ENCODE assay signal across 8 cellular contexts in the genomic region with DNA sequence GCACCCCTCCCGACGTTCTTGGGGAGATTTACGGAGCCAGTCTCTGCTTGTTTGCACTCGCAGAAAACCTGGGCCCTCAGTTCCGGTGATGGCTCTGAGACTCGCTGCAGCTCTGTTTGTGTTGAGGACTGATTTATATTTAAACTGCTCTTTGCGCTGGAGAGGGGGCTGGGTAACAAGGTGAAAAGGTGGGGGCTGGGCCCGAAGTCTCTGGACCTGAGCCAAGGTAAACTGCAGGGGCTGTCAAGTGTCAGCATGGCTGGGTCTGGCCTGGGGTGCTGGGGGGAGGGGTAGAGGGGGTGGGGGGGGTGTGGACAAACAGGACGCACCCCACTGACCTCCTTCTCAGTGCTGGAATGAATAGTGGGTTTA. TPM values are rescaled to one million over a fixed set of nuclear protein-coding genes. Genes with fewer than 3 reads are reported as not detected.
A peak's percentile ranks its signal among the peaks of the same experiment; 100 is the strongest.
DNase-seq lines count a peak whose midpoint lies in the region; ATAC-seq and TF ChIP-seq lines count a peak whose summit lies in the region.
"Had no signal": no experiment of that assay in that cellular context is flagged by ENCODE, and none has a peak within 500 bp of the region (broad histone marks: within the 10 kb centered on the region; RNA-seq: fewer than 3 reads in every experiment).

No MANE protein-coding gene starts in this region.

- H3K27me3 ChIP-seq in HCT116 (ENCODE audit: insufficient read depth, low read length) (0 out of 2 replicates have a peak, but pooled peaks cover 5% of the 10 kb centered on the region), RWPE2 (ENCODE audit: insufficient read depth, poor library complexity, severe bottlenecking) (no peaks in the 10 kb centered on the region), left ventricle myocardium inferior (ENCODE audit: low read depth) (peaks cover 25% of the 10 kb centered on the region)

- H3K9ac ChIP-seq in HCT116 (ENCODE audit: low read length): peak overlapping the region; percentile 33; the same call in 1 of the 2 replicates

- H3K4me1 ChIP-seq in HCT116 (ENCODE audit: control insufficient read depth in 1 of 2, insufficient read depth in 2 of 2, low read length in 2 of 2) (peaks cover 0 to 11% of the 10 kb centered on the region in 2 experiments; a peak in 2 of 4 replicates), RWPE2 (ENCODE audit: insufficient read depth, poor library complexity, severe bottlenecking) (no peaks in the 10 kb centered on the region), left ventricle myocardium inferior (peaks cover 20% of the 10 kb centered on the region)

- no TSS peak for BruUV-seq in HCT116 (replicated peaks; lab: Mats Ljungman, UMichigan)

- POLR2A ChIA-PET in HCT116 (lab: Charles Lee): no interaction called here

- TF ChIP-seq RAD21 in HCT116 (IDR thresholded peaks at IDR 0.05; ENCODE audit: low read depth): no peak

- H3K27ac ChIP-seq in HCT116 (ENCODE audit: low read depth, low read length): no peak overlapping the region
- H3K27ac ChIP-seq in RWPE2 (ENCODE audit: poor library complexity, severe bottlenecking): no peak overlapping the region
- H3K27ac ChIP-seq in left ventricle myocardium inferior (replicated peaks): no peak overlapping the region
- peak overlapping the region in 6 of 21 experiments; percentile 8 to 63 (median 47) for H3K27ac ChIP-seq in skin epidermis

- no peak for DNase-seq in HCT116 (ENCODE audit: low read depth, low spot score)
- no peak for DNase-seq in RWPE2 (ENCODE audit: low spot score)
- DNase-seq in left ventricle myocardium inferior: no peak
- no peak for DNase-seq in ecto neural progenitor cell (ENCODE audit: low spot score)

- intact Hi-C loops in HCT116 (cut with micrococcal nuclease): no loop called here
- intact Hi-C loops in left ventricle myocardium inferior (cut with micrococcal nuclease): no loop called here

- no peaks in the 10 kb centered on the region for H3K9me3 ChIP-seq in HCT116 (ENCODE audit: control insufficient read depth in 1 of 2, insufficient read depth in 1 of 2, low read depth in 1 of 2, low read length in 2 of 2)
- no peaks in the 10 kb centered on the region for H3K9me3 ChIP-seq in RWPE2 (ENCODE audit: severe bottlenecking)
- no peaks in the 10 kb centered on the region for H3K9me3 ChIP-seq in left ventricle myocardium inferior (replicated peaks)
- H3K9me3 ChIP-seq: body of pancreas had no signal

- no peak for ATAC-seq in HCT116
- peak; percentile 5; the same call in 1 of the 3 replicates for ATAC-seq in RWPE2 (ENCODE audit: low read depth)
- no peak for ATAC-seq in HG03565 (IDR thresholded peaks at IDR 0.05; ENCODE audit: unreplicated experiment)
- ATAC-seq in HG03097 (IDR thresholded peaks at IDR 0.05; ENCODE audit: low FRiP score, unreplicated experiment): no peak

- H3K36me3 ChIP-seq in HCT116 (ENCODE audit: control insufficient read depth in 1 of 2, insufficient read depth in 2 of 2, low read length in 2 of 2): no peaks in the 10 kb centered on the region
- no peaks in the 10 kb centered on the region for H3K36me3 ChIP-seq in RWPE2 (ENCODE audit: low read depth)
- H3K36me3 ChIP-seq in left ventricle myocardium inferior: no peaks in the 10 kb centered on the region

- peak overlapping the region in 1 of 2 experiments; percentile 33; a peak in 1 of 4 replicates for H3K4me3 ChIP-seq in HCT116 (replicated peaks in 1 of 2; ENCODE audit: low read depth in 1 of 2, low read length in 2 of 2)
- peak overlapping the region; percentile 70 for H3K4me3 ChIP-seq in RWPE2 (ENCODE audit: severe bottlenecking)
- H3K4me3 ChIP-seq in left ventricle myocardium inferior: peak overlapping the region; percentile 76
- H3K4me3 ChIP-seq in skin epidermis: peak overlapping the region; percentile 35 to 67 (median 48)

- H3K4me2 ChIP-seq in HCT116 (ENCODE audit: low read length): peak overlapping the region; percentile 76

- no peaks in the 10 kb centered on the region for H4K20me1 ChIP-seq in HCT116 (ENCODE audit: insufficient read depth)

- TF ChIP-seq CTCF in HCT116 (IDR thresholded peaks at IDR 0.05 in 2 of 3, conservative IDR thresholded peaks at IDR 0.05 in 1 of 3; ENCODE audit: borderline replicate concordance in 1 of 3, insufficient read depth in 1 of 3, low read depth in 2 of 3, low read length in 2 of 3) (no peak), RWPE2 (IDR thresholded peaks at IDR 0.05; ENCODE audit: poor library complexity, severe bottlenecking) (no peak), left ventricle myocardium inferior (IDR thresholded peaks at IDR 0.05; ENCODE audit: borderline replicate concordance) (no peak)

- RAD21 ChIA-PET in HCT116 (lab: Charles Lee; ENCODE audit: low non-redundant PET in 1 of 2, low total read pairs in 2 of 2, uncharacterized antibody in 2 of 2, unreplicated experiment in 2 of 2): no interaction called here

- H3K79me2 ChIP-seq in HCT116 (ENCODE audit: insufficient read depth, low read length): no peaks in the 10 kb centered on the region

- CTCF ChIA-PET in HCT116 (lab: Charles Lee): no interaction called here

- no peak overlapping the region for H2AFZ ChIP-seq in HCT116 (ENCODE audit: low read depth, low read length, poor library complexity, severe bottlenecking)

- TF ChIP-seq POLR2A in HCT116 (IDR thresholded peaks at IDR 0.05; ENCODE audit: borderline replicate concordance, extremely low read depth, insufficient read depth, insufficient read length): no peak

- no peaks in the 10 kb centered on the region for H3K9me2 ChIP-seq in HCT116 (ENCODE audit: insufficient read depth)

TF ChIP-seq in HCT116, 20 proteins besides CTCF, POLR2A, EP300 and RAD21:
- no peak for TF ChIP-seq ELF1 (IDR thresholded peaks at IDR 0.05; ENCODE audit: borderline replicate concordance, low read depth)
- TF ChIP-seq CBX3 (IDR thresholded peaks at IDR 0.05; ENCODE audit: low read depth): no peak
- TF ChIP-seq ZFX (IDR thresholded peaks at IDR 0.05): no peak
- TF ChIP-seq, protein P1, sequence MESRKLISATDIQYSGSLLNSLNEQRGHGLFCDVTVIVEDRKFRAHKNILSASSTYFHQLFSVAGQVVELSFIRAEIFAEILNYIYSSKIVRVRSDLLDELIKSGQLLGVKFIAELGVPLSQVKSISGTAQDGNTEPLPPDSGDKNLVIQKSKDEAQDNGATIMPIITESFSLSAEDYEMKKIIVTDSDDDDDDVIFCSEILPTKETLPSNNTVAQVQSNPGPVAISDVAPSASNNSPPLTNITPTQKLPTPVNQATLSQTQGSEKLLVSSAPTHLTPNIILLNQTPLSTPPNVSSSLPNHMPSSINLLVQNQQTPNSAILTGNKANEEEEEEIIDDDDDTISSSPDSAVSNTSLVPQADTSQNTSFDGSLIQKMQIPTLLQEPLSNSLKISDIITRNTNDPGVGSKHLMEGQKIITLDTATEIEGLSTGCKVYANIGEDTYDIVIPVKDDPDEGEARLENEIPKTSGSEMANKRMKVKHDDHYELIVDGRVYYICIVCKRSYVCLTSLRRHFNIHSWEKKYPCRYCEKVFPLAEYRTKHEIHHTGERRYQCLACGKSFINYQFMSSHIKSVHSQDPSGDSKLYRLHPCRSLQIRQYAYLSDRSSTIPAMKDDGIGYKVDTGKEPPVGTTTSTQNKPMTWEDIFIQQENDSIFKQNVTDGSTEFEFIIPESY (IDR thresholded peaks at IDR 0.05; ENCODE audit: extremely low read depth, insufficient replicate concordance, low read length): no peak
- TF ChIP-seq, protein P2, sequence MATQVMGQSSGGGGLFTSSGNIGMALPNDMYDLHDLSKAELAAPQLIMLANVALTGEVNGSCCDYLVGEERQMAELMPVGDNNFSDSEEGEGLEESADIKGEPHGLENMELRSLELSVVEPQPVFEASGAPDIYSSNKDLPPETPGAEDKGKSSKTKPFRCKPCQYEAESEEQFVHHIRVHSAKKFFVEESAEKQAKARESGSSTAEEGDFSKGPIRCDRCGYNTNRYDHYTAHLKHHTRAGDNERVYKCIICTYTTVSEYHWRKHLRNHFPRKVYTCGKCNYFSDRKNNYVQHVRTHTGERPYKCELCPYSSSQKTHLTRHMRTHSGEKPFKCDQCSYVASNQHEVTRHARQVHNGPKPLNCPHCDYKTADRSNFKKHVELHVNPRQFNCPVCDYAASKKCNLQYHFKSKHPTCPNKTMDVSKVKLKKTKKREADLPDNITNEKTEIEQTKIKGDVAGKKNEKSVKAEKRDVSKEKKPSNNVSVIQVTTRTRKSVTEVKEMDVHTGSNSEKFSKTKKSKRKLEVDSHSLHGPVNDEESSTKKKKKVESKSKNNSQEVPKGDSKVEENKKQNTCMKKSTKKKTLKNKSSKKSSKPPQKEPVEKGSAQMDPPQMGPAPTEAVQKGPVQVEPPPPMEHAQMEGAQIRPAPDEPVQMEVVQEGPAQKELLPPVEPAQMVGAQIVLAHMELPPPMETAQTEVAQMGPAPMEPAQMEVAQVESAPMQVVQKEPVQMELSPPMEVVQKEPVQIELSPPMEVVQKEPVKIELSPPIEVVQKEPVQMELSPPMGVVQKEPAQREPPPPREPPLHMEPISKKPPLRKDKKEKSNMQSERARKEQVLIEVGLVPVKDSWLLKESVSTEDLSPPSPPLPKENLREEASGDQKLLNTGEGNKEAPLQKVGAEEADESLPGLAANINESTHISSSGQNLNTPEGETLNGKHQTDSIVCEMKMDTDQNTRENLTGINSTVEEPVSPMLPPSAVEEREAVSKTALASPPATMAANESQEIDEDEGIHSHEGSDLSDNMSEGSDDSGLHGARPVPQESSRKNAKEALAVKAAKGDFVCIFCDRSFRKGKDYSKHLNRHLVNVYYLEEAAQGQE (IDR thresholded peaks at IDR 0.05; ENCODE audit: low read depth): no peak
- TF ChIP-seq EZH2 (IDR thresholded peaks at IDR 0.05): no peak
- no peak for TF ChIP-seq JUND (IDR thresholded peaks at IDR 0.05)
- no peak for TF ChIP-seq EZH2phosphoT487 (IDR thresholded peaks at IDR 0.05; ENCODE audit: borderline replicate concordance)
- TF ChIP-seq FOSL1 (IDR thresholded peaks at IDR 0.05; ENCODE audit: low read depth): no peak
- TF ChIP-seq SP1 (IDR thresholded peaks at IDR 0.05; ENCODE audit: low read depth): no peak
- TF ChIP-seq SRF (IDR thresholded peaks at IDR 0.05; ENCODE audit: low read depth): no peak
- TF ChIP-seq EGR1 (IDR thresholded peaks at IDR 0.05; ENCODE audit: low read depth): no peak
- no peak for TF ChIP-seq TCF7L2 (IDR thresholded peaks at IDR 0.05; ENCODE audit: borderline replicate concordance, extremely low read depth, insufficient read depth, insufficient read length)
- TF ChIP-seq, protein P3, sequence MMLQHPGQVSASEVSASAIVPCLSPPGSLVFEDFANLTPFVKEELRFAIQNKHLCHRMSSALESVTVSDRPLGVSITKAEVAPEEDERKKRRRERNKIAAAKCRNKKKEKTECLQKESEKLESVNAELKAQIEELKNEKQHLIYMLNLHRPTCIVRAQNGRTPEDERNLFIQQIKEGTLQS (IDR thresholded peaks at IDR 0.05): no peak
- no peak for TF ChIP-seq SIN3A (IDR thresholded peaks at IDR 0.05; ENCODE audit: low read depth)

RNA-seq across cellular contexts. Expression of a gene that starts 0.6 kb away (rescaled TPM):
- total RNA-seq in HCT116 (2021; ENCODE audit: unreplicated experiment) (0.52 TPM), left ventricle myocardium inferior (18.0 TPM)
- 0.36 and 0.48 TPM in 2 replicates for polyA plus RNA-seq in HCT116 (2012)

Comparison
In these comparisons a context has a peak if more than half of its experiments do, and no peak if none do; other contexts are left out.
1. RNA of a gene that starts 0.6 kb away (total RNA-seq): 18.0 TPM in left ventricle myocardium inferior (single experiment); 0.52 TPM in HCT116 (single experiment); every median in the first group is over 10 times any median in the second.